15 cellular contexts compared by ENCODE assay signal in the genomic region with DNA sequence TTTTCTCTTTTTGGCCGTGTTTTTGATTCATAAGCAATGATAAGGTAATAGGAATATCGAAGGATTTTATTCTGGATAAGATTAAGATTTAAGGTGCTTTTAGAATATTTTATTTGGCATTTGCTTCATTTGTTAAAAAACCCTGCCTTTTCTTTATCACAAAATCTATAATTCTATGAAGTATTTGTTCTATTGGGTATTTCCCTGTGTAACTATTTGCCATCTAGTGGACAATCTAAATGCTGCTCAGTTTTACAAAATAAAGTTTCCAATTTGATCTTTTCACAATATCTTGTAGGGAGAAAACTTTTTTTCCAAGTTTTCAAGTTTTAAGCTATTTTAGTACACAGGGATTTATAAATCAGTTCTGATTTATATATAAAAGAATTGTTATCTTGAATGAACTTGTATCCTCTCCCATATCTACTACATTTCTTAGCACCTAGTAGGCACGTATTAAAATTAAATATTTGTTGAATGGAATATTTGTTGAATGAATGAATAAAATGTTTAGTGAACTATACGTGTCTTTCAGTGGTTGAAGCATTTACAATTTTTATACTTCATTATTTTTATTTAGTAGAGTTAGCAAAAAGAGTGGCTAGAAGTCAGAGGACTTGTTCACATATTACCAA. TPM values are rescaled to one million over a fixed set of nuclear protein-coding genes. Genes with fewer than 3 reads are reported as not detected.
DNase-seq lines count a peak whose midpoint lies in the region; ATAC-seq, FAIRE-seq and TF ChIP-seq lines count a peak whose summit lies in the region.
"Had no signal": no experiment of that assay in that cellular context is flagged by ENCODE, and none has a peak within 500 bp of the region (broad histone marks: within the 10 kb centered on the region; RNA-seq: fewer than 3 reads in every experiment).

No MANE protein-coding gene starts in this region.

- no peak overlapping the region for H3K27ac ChIP-seq in OCI-LY7 (ENCODE audit: low read depth, low read length, poor library complexity, severe bottlenecking)
- H3K27ac ChIP-seq: SK-N-MC had no signal

- H3K4me1 ChIP-seq in OCI-LY7 (ENCODE audit: insufficient read depth, low read length, poor library complexity, severe bottlenecking), result no peaks in the 10 kb centered on the region

- peak; percentile 16 for DNase-seq in DMS53 (lab: John Stamatoyannopoulos, UW)
- DNase-seq in DMS53 treated with DMSO at 0.1 percent for 48 hours (lab: John Stamatoyannopoulos, UW; ENCODE audit: unreplicated experiment), result no peak
- DNase-seq in OCI-LY7 (ENCODE audit: low spot score), result no peak
- DNase-seq in retinal pigment epithelial cell (ENCODE audit: low read depth), result no peak
- no peak for DNase-seq in glomerular visceral epithelial cell (ENCODE audit: extremely low spot score)
- DNase-seq in activated effector memory CD4-positive, alpha-beta T cell treated with Interleukin-2 at 50 U/mL for 16 hours, result no peak
- DNase-seq: 8988T; activated T-cell treated with anti-CD3 and anti-CD28 coated beads, Interleukin-2, amount 50 U/mL, for 24 hours; naive thymus-derived CD4-positive, alpha-beta T cell; NCI-H446 treated with DMSO at 0.1 percent for 48 hours; small intestine had no signal

- CTCF ChIA-PET in OCI-LY7 (lab: Charles Lee; ENCODE audit: unreplicated experiment), result no interaction called here

- no TSS peak for BruUV-seq in OCI-LY7 (replicated peaks; lab: Mats Ljungman, UMichigan)

- POLR2A ChIA-PET in OCI-LY7 (lab: Charles Lee), result no interaction called here

- H3K4me3 ChIP-seq in OCI-LY7 (ENCODE audit: low read depth, low read length, poor library complexity, severe bottlenecking) (no peak overlapping the region), retinal pigment epithelial cell (ENCODE audit: low read length) (no peak overlapping the region)
- H3K4me3 ChIP-seq: SK-N-MC had no signal

- ATAC-seq in HG03280 (IDR thresholded peaks at IDR 0.05; ENCODE audit: unreplicated experiment), result no peak
- ATAC-seq: naive thymus-derived CD4-positive, alpha-beta T cell had no signal

- TF ChIP-seq CTCF in OCI-LY7 (conservative IDR thresholded peaks at IDR 0.05; ENCODE audit: low read length), result peak; percentile 74
- TF ChIP-seq CTCF in retinal pigment epithelial cell (conservative IDR thresholded peaks at IDR 0.05; ENCODE audit: low read depth, low read length), result peak; percentile 60

- H3K79me2 ChIP-seq in OCI-LY7 (ENCODE audit: insufficient read depth, low read depth, low read length), result no peaks in the 10 kb centered on the region

- intact Hi-C loops in OCI-LY7 (cut with micrococcal nuclease; ENCODE audit: unreplicated experiment), result loop anchor here (10.0 kb wide), 1 partner anchor 924 kb away; no protein-coding TSS in a partner anchor

- no peaks in the 10 kb centered on the region for H4K20me1 ChIP-seq in OCI-LY7 (ENCODE audit: insufficient read depth, low read length)

- no peaks in the 10 kb centered on the region for H3K9me3 ChIP-seq in OCI-LY7 (ENCODE audit: low read length)

- no peak overlapping the region for H3K4me2 ChIP-seq in OCI-LY7 (ENCODE audit: low read length)

- no peaks in the 10 kb centered on the region for H3K9me2 ChIP-seq in OCI-LY7 (ENCODE audit: insufficient read depth, low read length)

- no peaks in the 10 kb centered on the region for H3K36me3 ChIP-seq in OCI-LY7 (ENCODE audit: insufficient read depth, low read length)

- no peak overlapping the region for H2AFZ ChIP-seq in OCI-LY7 (ENCODE audit: low read length)

- peak; percentile 43 for FAIRE-seq in colon (lab: Jason Lieb, UNC)
- FAIRE-seq: islet of Langerhans, small intestine had no signal

RNA-seq across cellular contexts. Expression of a gene that starts 26.5 kb away (rescaled TPM):
- total RNA-seq in OCI-LY7 (2014; rRNA removed; shearing (Covaris generic)), result 0.38 and 0.77 TPM in 2 replicates
- total RNA-seq in OCI-LY7 (2022), result 1.4 and 2.3 TPM in 2 replicates
- total RNA-seq: naive thymus-derived CD4-positive, alpha-beta T cell had no signal
